In the genomic region with DNA sequence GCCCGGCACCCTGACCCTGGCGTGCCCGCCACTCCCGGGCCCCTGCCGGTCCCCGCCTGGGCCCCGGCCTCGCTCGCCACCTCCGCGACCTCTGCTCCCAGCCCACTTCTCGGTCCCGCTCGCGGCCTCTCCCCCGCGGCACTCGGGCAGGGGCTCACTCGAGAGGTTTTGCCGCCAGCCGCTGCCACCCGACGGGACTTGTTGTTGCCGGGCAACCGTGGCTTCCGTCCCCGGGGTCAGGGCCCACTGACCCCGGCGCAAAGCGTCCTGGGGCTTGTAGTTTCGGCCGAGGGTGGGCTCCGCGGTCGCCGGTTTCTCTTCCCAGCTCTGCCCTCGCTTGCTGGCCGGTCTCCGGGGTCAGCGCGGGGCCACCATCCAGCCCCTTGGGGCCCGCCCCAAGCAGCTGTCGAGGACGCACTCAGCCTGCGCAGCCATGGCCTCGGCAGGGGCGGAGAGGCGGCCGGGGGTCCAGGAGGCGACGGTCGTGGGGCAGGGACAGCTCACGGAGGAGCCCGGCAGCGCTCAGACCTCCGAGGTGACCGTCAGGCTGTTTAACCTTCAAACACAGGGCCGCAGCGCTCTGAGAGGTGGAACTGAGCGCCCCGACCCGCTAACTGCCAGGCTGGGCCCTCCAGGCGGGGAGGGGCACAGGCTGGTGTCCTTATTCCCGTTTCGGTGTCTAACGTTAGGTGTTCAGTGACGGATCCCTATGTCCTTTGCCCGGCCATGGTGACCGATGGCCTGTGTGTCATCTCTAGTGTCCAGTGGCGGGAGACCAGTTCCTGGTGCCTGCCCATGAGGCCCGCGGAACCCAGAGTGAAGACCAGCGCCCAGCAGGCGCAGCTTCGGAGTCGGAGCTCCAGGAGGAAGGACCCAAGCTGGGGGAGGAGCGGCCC, we compare ENCODE assay signal across 1 cellular context.
A peak's percentile ranks its signal among the peaks of the same experiment; 100 is the strongest.
TF ChIP-seq lines count a peak whose summit lies in the region.

A gene with protein sequence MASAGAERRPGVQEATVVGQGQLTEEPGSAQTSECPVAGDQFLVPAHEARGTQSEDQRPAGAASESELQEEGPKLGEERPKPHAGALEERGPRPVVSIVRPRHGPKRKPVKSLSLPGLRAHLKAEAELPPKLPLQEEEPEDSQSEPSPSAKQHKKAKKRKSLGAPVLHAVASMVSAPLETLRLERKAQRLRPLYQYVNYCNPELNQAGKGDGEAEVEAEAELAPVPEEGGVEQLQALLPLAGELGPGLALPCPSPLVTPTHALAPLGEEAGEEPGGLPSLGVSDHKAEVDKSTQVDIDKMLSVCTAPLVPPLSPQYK (plus strand): TSS at position 277 of the 896 bp plus-strand sequence. CDS start 157 bp downstream, at position 434.
A gene with protein sequence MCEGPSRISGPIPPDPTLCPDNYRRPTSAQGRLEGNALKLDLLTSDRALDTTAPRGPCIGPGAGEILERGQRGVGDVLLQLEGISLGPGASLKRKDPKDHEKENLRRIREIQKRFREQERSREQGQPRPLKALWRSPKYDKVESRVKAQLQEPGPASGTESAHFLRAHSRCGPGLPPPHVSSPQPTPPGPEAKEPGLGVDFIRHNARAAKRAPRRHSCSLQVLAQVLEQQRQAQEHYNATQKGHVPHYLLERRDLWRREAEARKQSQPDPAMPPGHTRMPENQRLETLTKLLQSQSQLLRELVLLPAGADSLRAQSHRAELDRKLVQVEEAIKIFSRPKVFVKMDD (minus strand): TSS at position 213 of the 896 bp plus-strand sequence. CDS start 308 bp downstream, outside the sequence.

TF ChIP-seq in HepG2, 621 proteins besides CTCF, POLR2A, EP300 and RAD21 (continued from another document and continues in another):
- TF ChIP-seq, protein P1, sequence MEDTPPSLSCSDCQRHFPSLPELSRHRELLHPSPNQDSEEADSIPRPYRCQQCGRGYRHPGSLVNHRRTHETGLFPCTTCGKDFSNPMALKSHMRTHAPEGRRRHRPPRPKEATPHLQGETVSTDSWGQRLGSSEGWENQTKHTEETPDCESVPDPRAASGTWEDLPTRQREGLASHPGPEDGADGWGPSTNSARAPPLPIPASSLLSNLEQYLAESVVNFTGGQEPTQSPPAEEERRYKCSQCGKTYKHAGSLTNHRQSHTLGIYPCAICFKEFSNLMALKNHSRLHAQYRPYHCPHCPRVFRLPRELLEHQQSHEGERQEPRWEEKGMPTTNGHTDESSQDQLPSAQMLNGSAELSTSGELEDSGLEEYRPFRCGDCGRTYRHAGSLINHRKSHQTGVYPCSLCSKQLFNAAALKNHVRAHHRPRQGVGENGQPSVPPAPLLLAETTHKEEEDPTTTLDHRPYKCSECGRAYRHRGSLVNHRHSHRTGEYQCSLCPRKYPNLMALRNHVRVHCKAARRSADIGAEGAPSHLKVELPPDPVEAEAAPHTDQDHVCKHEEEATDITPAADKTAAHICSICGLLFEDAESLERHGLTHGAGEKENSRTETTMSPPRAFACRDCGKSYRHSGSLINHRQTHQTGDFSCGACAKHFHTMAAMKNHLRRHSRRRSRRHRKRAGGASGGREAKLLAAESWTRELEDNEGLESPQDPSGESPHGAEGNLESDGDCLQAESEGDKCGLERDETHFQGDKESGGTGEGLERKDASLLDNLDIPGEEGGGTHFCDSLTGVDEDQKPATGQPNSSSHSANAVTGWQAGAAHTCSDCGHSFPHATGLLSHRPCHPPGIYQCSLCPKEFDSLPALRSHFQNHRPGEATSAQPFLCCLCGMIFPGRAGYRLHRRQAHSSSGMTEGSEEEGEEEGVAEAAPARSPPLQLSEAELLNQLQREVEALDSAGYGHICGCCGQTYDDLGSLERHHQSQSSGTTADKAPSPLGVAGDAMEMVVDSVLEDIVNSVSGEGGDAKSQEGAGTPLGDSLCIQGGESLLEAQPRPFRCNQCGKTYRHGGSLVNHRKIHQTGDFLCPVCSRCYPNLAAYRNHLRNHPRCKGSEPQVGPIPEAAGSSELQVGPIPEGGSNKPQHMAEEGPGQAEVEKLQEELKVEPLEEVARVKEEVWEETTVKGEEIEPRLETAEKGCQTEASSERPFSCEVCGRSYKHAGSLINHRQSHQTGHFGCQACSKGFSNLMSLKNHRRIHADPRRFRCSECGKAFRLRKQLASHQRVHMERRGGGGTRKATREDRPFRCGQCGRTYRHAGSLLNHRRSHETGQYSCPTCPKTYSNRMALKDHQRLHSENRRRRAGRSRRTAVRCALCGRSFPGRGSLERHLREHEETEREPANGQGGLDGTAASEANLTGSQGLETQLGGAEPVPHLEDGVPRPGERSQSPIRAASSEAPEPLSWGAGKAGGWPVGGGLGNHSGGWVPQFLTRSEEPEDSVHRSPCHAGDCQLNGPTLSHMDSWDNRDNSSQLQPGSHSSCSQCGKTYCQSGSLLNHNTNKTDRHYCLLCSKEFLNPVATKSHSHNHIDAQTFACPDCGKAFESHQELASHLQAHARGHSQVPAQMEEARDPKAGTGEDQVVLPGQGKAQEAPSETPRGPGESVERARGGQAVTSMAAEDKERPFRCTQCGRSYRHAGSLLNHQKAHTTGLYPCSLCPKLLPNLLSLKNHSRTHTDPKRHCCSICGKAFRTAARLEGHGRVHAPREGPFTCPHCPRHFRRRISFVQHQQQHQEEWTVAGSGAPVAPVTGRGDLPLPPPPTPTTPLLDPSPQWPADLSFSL (CRISPR knock-in tag; IDR thresholded peaks at IDR 0.05) = no peak
- TF ChIP-seq NR2F2 (IDR thresholded peaks at IDR 0.05; ENCODE audit: borderline replicate concordance, low read depth) (peak; percentile 47; the same call in 1 of the 2 replicates), DRAP1 (CRISPR knock-in tag; IDR thresholded peaks at IDR 0.05) (peak; percentile 10; the same call in 1 of the 2 replicates), POLR2AphosphoS2 (IDR thresholded peaks at IDR 0.05; ENCODE audit: low read depth, low read length) (no peak), GZF1 (CRISPR knock-in tag; IDR thresholded peaks at IDR 0.05) (no peak), TIGD3 (CRISPR knock-in tag; IDR thresholded peaks at IDR 0.05; ENCODE audit: borderline replicate concordance) (no peak), TSC22D2 (CRISPR knock-in tag; IDR thresholded peaks at IDR 0.05; ENCODE audit: borderline replicate concordance) (0 out of 2 replicates have a peak, but pooled peaks have one; percentile 25), SRF (IDR thresholded peaks at IDR 0.05; ENCODE audit: low read depth, low read length) (no peak), ZNF740 (CRISPR knock-in tag; IDR thresholded peaks at IDR 0.05) (no peak)
- TF ChIP-seq, protein P2, sequence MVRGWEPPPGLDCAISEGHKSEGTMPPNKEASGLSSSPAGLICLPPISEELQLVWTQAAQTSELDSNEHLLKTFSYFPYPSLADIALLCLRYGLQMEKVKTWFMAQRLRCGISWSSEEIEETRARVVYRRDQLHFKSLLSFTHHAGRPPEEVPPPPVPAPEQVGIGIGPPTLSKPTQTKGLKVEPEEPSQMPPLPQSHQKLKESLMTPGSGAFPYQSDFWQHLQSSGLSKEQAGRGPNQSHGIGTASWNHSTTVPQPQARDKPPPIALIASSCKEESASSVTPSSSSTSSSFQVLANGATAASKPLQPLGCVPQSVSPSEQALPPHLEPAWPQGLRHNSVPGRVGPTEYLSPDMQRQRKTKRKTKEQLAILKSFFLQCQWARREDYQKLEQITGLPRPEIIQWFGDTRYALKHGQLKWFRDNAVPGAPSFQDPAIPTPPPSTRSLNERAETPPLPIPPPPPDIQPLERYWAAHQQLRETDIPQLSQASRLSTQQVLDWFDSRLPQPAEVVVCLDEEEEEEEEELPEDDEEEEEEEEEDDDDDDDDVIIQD (CRISPR knock-in tag; IDR thresholded peaks at IDR 0.05; ENCODE audit: low read depth) = peak; percentile 50; the same call in 1 of the 2 replicates
- TF ChIP-seq, protein P3, sequence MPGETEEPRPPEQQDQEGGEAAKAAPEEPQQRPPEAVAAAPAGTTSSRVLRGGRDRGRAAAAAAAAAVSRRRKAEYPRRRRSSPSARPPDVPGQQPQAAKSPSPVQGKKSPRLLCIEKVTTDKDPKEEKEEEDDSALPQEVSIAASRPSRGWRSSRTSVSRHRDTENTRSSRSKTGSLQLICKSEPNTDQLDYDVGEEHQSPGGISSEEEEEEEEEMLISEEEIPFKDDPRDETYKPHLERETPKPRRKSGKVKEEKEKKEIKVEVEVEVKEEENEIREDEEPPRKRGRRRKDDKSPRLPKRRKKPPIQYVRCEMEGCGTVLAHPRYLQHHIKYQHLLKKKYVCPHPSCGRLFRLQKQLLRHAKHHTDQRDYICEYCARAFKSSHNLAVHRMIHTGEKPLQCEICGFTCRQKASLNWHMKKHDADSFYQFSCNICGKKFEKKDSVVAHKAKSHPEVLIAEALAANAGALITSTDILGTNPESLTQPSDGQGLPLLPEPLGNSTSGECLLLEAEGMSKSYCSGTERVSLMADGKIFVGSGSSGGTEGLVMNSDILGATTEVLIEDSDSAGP (CRISPR knock-in tag; IDR thresholded peaks at IDR 0.05; ENCODE audit: borderline replicate concordance) = peak; percentile 67; the same call in 1 of the 2 replicates
- TF ChIP-seq, protein P4, sequence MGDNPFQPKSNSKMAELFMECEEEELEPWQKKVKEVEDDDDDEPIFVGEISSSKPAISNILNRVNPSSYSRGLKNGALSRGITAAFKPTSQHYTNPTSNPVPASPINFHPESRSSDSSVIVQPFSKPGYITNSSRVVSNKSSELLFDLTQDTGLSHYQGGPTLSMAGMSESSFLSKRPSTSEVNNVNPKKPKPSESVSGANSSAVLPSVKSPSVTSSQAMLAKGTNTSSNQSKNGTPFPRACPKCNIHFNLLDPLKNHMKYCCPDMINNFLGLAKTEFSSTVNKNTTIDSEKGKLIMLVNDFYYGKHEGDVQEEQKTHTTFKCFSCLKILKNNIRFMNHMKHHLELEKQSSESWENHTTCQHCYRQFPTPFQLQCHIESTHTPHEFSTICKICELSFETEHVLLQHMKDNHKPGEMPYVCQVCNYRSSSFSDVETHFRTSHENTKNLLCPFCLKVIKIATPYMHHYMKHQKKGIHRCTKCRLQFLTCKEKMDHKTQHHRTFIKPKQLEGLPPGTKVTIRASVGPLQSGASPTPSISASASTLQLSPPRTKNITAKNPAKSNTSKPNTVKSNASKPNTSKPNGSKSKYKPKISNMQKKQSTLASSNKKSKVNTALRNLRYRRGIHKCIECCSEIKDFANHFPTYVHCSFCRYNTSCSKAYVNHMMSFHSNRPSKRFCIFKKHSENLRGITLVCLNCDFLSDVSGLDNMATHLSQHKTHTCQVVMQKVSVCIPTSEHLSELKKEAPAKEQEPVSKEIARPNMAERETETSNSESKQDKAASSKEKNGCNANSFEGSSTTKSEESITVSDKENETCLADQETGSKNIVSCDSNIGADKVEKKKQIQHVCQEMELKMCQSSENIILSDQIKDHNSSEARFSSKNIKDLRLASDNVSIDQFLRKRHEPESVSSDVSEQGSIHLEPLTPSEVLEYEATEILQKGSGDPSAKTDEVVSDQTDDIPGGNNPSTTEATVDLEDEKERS (CRISPR knock-in tag; IDR thresholded peaks at IDR 0.05) = no peak; the same call in 1 of the 2 replicates
- TF ChIP-seq, protein P5, sequence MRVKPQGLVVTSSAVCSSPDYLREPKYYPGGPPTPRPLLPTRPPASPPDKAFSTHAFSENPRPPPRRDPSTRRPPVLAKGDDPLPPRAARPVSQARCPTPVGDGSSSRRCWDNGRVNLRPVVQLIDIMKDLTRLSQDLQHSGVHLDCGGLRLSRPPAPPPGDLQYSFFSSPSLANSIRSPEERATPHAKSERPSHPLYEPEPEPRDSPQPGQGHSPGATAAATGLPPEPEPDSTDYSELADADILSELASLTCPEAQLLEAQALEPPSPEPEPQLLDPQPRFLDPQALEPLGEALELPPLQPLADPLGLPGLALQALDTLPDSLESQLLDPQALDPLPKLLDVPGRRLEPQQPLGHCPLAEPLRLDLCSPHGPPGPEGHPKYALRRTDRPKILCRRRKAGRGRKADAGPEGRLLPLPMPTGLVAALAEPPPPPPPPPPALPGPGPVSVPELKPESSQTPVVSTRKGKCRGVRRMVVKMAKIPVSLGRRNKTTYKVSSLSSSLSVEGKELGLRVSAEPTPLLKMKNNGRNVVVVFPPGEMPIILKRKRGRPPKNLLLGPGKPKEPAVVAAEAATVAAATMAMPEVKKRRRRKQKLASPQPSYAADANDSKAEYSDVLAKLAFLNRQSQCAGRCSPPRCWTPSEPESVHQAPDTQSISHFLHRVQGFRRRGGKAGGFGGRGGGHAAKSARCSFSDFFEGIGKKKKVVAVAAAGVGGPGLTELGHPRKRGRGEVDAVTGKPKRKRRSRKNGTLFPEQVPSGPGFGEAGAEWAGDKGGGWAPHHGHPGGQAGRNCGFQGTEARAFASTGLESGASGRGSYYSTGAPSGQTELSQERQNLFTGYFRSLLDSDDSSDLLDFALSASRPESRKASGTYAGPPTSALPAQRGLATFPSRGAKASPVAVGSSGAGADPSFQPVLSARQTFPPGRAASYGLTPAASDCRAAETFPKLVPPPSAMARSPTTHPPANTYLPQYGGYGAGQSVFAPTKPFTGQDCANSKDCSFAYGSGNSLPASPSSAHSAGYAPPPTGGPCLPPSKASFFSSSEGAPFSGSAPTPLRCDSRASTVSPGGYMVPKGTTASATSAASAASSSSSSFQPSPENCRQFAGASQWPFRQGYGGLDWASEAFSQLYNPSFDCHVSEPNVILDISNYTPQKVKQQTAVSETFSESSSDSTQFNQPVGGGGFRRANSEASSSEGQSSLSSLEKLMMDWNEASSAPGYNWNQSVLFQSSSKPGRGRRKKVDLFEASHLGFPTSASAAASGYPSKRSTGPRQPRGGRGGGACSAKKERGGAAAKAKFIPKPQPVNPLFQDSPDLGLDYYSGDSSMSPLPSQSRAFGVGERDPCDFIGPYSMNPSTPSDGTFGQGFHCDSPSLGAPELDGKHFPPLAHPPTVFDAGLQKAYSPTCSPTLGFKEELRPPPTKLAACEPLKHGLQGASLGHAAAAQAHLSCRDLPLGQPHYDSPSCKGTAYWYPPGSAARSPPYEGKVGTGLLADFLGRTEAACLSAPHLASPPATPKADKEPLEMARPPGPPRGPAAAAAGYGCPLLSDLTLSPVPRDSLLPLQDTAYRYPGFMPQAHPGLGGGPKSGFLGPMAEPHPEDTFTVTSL (CRISPR knock-in tag; IDR thresholded peaks at IDR 0.05; ENCODE audit: borderline replicate concordance) = no peak
